Comparison of ENCODE assay signal across 15 cellular contexts in genomic region chr21:34154878-34155277, GRCh38.
"Had no signal": no experiment of that assay in that cellular context is flagged by ENCODE, and none has a peak within 500 bp of the region (broad histone marks: within the 10 kb centered on the region; RNA-seq: fewer than 3 reads in every experiment).

No MANE protein-coding gene starts in this region.

- ATAC-seq: left lobe of liver, mucosa of descending colon, right cardiac atrium, upper lobe of right lung had no signal

- H3K36me3 Mint-ChIP-seq: natural killer cell treated with Interleukin-12 subunit alpha and Interleukin-12 subunit beta and Interleukin-15 and Interleukin-18, amount 100 ng/mL, for 72 hours had no signal

- H3K4me3 Mint-ChIP-seq: natural killer cell treated with Interleukin-12 subunit alpha and Interleukin-12 subunit beta and Interleukin-15 and Interleukin-18, amount 100 ng/mL, for 72 hours had no signal

- DNase-seq: activated CD4-positive, CD25-positive, alpha-beta regulatory T cell; caudate nucleus; effector CD8-positive, alpha-beta T cell; islet precursor cell; mammary epithelial cell; mucosa of descending colon; nucleus accumbens; right cardiac atrium; SHP77; small intestine; substantia nigra; upper lobe of right lung had no signal

- H3K27me3 Mint-ChIP-seq: natural killer cell treated with Interleukin-12 subunit alpha and Interleukin-12 subunit beta and Interleukin-15 and Interleukin-18, amount 100 ng/mL, for 72 hours; progenitor cell of endocrine pancreas had no signal

- H3K9me3 Mint-ChIP-seq: natural killer cell treated with Interleukin-12 subunit alpha and Interleukin-12 subunit beta and Interleukin-15 and Interleukin-18, amount 100 ng/mL, for 72 hours had no signal

- H3K27ac Mint-ChIP-seq: progenitor cell of endocrine pancreas had no signal
